In the genomic region with DNA sequence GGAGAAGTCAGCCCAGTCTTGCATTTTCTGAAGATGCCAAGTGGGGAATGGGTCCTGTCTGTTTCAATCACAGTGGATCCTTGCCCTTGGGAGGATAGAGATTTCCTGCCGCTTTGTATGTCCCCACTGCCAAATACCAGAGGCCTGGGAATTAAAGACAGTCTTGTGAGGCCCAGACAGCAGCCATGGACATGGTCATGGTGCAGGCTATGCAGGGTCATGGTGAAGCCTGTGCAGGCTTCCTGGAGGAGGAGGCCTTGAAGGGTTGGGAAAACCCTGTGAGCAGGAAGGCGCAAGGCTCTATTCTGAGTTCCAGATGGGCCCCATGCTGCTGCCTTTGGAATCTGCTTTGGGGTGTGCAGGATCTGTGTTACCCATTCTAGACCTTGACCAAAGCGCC, we compare ENCODE assay signal across 29 cellular contexts. TPM values are rescaled to one million over a fixed set of nuclear protein-coding genes. Genes with fewer than 3 reads are reported as not detected.
"Had no signal": no experiment of that assay in that cellular context is flagged by ENCODE, and none has a peak within 500 bp of the region (broad histone marks: within the 10 kb centered on the region; RNA-seq: fewer than 3 reads in every experiment).

No MANE protein-coding gene starts in this region.

- H3K27me3 ChIP-seq: colonic mucosa, gastroesophageal sphincter, hepatocyte, pancreas, right lobe of liver, tibial nerve, vagina had no signal

- H3K4me3 Mint-ChIP-seq: memory B cell; natural killer cell; stimulated activated memory B cell treated with anti-CD40 and anti-IgM and Interleukin-4, amounts not matched to agents 10 μg/mL and 1 μg/mL and 100 μg/mL, for 72 hours had no signal

- H2AFZ ChIP-seq: hepatocyte had no signal

- H3K36me3 ChIP-seq: colonic mucosa, esophagus muscularis mucosa, gastroesophageal sphincter, heart left ventricle, neutrophil, pancreas, right lobe of liver, thoracic aorta, tibial nerve, vagina had no signal

- H3K4me2 ChIP-seq: hepatocyte, smooth muscle cell had no signal

- H3K4me3 ChIP-seq: colonic mucosa, esophagus muscularis mucosa, gastroesophageal sphincter, heart left ventricle, hepatocyte, lung, pancreas, right lobe of liver, smooth muscle cell, thoracic aorta, tibial nerve, vagina had no signal

- H3K9me3 Mint-ChIP-seq: memory B cell; natural killer cell; stimulated activated memory B cell treated with anti-CD40 and anti-IgM and Interleukin-4, amounts not matched to agents 10 μg/mL and 1 μg/mL and 100 μg/mL, for 72 hours had no signal

- DNase-seq: colonic mucosa; dermis blood vessel endothelial cell; effector memory CD4-positive, alpha-beta T cell; foreskin keratinocyte; kidney; natural killer cell; right lobe of liver; stimulated activated CD4-positive, alpha-beta T cell treated with anti-CD3 and anti-CD28 coated beads, Interleukin-2, amount 100 ng/mL, for 24 hours; stimulated activated CD4-positive, alpha-beta T cell treated with anti-CD3 and anti-CD28 coated beads, Interleukin-4, amount 100 ng/mL, for 24 hours; stimulated activated naive CD8-positive, alpha-beta T cell treated with anti-CD3 and anti-CD28 coated beads, Interleukin-15, Interleukin-2, amounts not matched to agents 100 U/mL and 50 U/mL, for 24 hours; substantia nigra had no signal

- H3K4me1 Mint-ChIP-seq: natural killer cell; stimulated activated memory B cell treated with anti-CD40 and anti-IgM and Interleukin-4, amounts not matched to agents 10 μg/mL and 1 μg/mL and 100 μg/mL, for 72 hours had no signal

- H3K4me1 ChIP-seq: colonic mucosa, esophagus muscularis mucosa, foreskin keratinocyte, gastroesophageal sphincter, heart left ventricle, pancreas, right lobe of liver, tibial nerve had no signal

- H3K36me3 Mint-ChIP-seq: natural killer cell had no signal

- ATAC-seq: foreskin keratinocyte; gastroesophageal sphincter; heart left ventricle; left lobe of liver; natural killer cell; pancreas; right lobe of liver; stimulated activated memory B cell treated with anti-CD40 and anti-IgM and Interleukin-4, amounts not matched to agents 10 μg/mL and 1 μg/mL and 100 μg/mL, for 72 hours; stimulated activated naive CD8-positive, alpha-beta T cell treated with anti-CD3 and anti-CD28 coated beads, Interleukin-15, Interleukin-2, amounts not matched to agents 100 U/mL and 50 U/mL, for 24 hours had no signal

- H3K27ac Mint-ChIP-seq: memory B cell; natural killer cell; progenitor cell of endocrine pancreas; stimulated activated memory B cell treated with anti-CD40 and anti-IgM and Interleukin-4, amounts not matched to agents 10 μg/mL and 1 μg/mL and 100 μg/mL, for 72 hours had no signal

- H3K27ac ChIP-seq: colonic mucosa, esophagus muscularis mucosa, foreskin keratinocyte, gastroesophageal sphincter, heart left ventricle, hepatocyte, neutrophil, pancreas, right lobe of liver, thoracic aorta, tibial nerve, vagina had no signal

- H3K9me3 ChIP-seq: colonic mucosa, esophagus muscularis mucosa, gastroesophageal sphincter, heart left ventricle, neutrophil, pancreas, right lobe of liver, thoracic aorta, tibial nerve, vagina had no signal

RNA-seq across cellular contexts. Expression of gene PITX1, which starts 57.3 kb away (rescaled TPM):
- total RNA-seq: kidney, liver, mononuclear cell, natural killer cell, right lobe of liver, thoracic aorta had no signal
- polyA plus RNA-seq: neural cell had no signal
